Comparison of ENCODE assay signal across 21 cellular contexts in the genomic region with DNA sequence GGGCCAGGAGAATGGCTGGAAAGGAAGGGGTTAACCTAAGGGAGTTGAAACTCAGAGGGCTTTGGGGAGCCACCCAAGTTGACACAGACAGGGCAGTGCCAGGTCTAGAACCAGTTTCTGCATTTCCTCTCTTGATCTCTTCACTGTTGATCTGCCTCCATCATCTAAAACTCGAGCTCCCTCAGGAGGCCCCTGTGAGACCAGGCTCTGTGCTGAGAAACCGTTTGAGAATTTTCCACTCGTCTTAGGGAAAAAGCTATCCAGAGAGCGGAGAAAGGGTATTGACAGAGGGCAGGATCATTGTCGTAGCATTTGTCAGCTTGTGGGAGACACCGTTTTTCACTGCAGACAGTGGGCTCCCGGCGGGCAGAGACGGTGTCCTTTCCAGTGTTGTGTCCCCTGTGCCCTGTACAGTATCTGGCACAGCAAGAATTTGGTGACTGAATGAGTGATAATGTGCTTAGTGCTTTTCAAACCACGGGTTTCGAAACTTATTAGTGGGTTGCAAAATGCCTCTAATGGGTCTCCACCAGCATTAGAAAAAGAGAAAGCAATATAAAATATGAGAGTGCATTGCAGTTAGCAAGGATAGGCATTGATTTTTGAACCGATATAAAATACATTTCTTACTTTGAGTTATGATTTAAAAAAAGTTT. TPM values are rescaled to one million over a fixed set of nuclear protein-coding genes. Genes with fewer than 3 reads are reported as not detected.
DNase-seq lines count a peak whose midpoint lies in the region; ATAC-seq and TF ChIP-seq lines count a peak whose summit lies in the region.
"Had no signal": no experiment of that assay in that cellular context is flagged by ENCODE, and none has a peak within 500 bp of the region (broad histone marks: within the 10 kb centered on the region; RNA-seq: fewer than 3 reads in every experiment).

No MANE protein-coding gene starts in this region.

- H3K4me3 ChIP-seq in fibroblast of the aortic adventitia (ENCODE audit: low read depth, low read length) (no peak overlapping the region), left lung (no peak overlapping the region), neural progenitor cell (no peak overlapping the region), suprapubic skin (no peak overlapping the region)
- H3K4me3 ChIP-seq: BLaER1 had no signal

- H3K79me2 ChIP-seq in neural progenitor cell (ENCODE audit: low read depth) = no peaks in the 10 kb centered on the region

- H3K27ac Mint-ChIP-seq in neural progenitor cell = no peak overlapping the region
- H3K27ac Mint-ChIP-seq: CD8-positive, alpha-beta T cell had no signal

- no peak for TF ChIP-seq POLR2A in suprapubic skin (IDR thresholded peaks at IDR 0.05)

- no peaks in the 10 kb centered on the region for H3K9me3 ChIP-seq in left lung
- no peaks in the 10 kb centered on the region for H3K9me3 ChIP-seq in neural progenitor cell (ENCODE audit: low read depth)
- H3K9me3 ChIP-seq in suprapubic skin = no peaks in the 10 kb centered on the region
- H3K9me3 ChIP-seq: BLaER1 had no signal

- H3K9me3 Mint-ChIP-seq in neural progenitor cell = no peaks in the 10 kb centered on the region
- H3K9me3 Mint-ChIP-seq: CD8-positive, alpha-beta T cell had no signal

- H4K20me1 ChIP-seq in neural progenitor cell (ENCODE audit: low read depth) = no peaks in the 10 kb centered on the region
- H4K20me1 ChIP-seq: BLaER1 had no signal

- no peak overlapping the region for H2AFZ ChIP-seq in neural progenitor cell (replicated peaks)

- H3K27ac ChIP-seq in left lung = peak overlapping the region in 1 of 2 donors; percentile 24
- H3K27ac ChIP-seq in neural progenitor cell = no peak overlapping the region
- H3K27ac ChIP-seq in suprapubic skin = no peak overlapping the region
- H3K27ac ChIP-seq: BLaER1, KMS-11 had no signal

- TF ChIP-seq CTCF in fibroblast of the aortic adventitia (IDR thresholded peaks at IDR 0.05; ENCODE audit: insufficient read depth, low read length) = no peak
- no peak for TF ChIP-seq CTCF in left lung (IDR thresholded peaks at IDR 0.05)
- TF ChIP-seq CTCF in neural progenitor cell (IDR thresholded peaks at IDR 0.05) = no peak
- TF ChIP-seq CTCF in suprapubic skin (IDR thresholded peaks at IDR 0.05) = no peak

- H3K27me3 ChIP-seq in left lung (peaks cover 0 to 20% of the 10 kb centered on the region in 2 donors), neural progenitor cell (no peaks in the 10 kb centered on the region), suprapubic skin (peaks cover 31% of the 10 kb centered on the region)
- H3K27me3 ChIP-seq: BLaER1 had no signal

- no peak overlapping the region for H3K9ac ChIP-seq in neural progenitor cell
- H3K9ac ChIP-seq: BLaER1, KMS-11 had no signal

- H3K4me1 Mint-ChIP-seq in neural progenitor cell = peaks cover 9% of the 10 kb centered on the region

- peaks cover 8 to 19% of the 10 kb centered on the region in 2 donors for H3K4me1 ChIP-seq in left lung
- peaks cover 6% of the 10 kb centered on the region for H3K4me1 ChIP-seq in neural progenitor cell
- peaks cover 3% of the 10 kb centered on the region for H3K4me1 ChIP-seq in suprapubic skin
- H3K4me1 ChIP-seq: BLaER1 had no signal

- no peaks in the 10 kb centered on the region for H3K36me3 Mint-ChIP-seq in neural progenitor cell
- H3K36me3 Mint-ChIP-seq: CD8-positive, alpha-beta T cell had no signal

- ATAC-seq in Right ventricle myocardium superior (ENCODE audit: poor library complexity) = peak; percentile 38
- ATAC-seq in left cardiac atrium = no peak
- ATAC-seq in left lung = peak; percentile 26
- no peak for ATAC-seq in HG02852 (IDR thresholded peaks at IDR 0.05; ENCODE audit: unreplicated experiment)
- no peak for ATAC-seq in GM21423 (IDR thresholded peaks at IDR 0.05; ENCODE audit: unreplicated experiment)
- ATAC-seq: CD8-positive, alpha-beta T cell; Panc1 had no signal

- H3K36me3 ChIP-seq in left lung = no peaks in the 10 kb centered on the region
- no peaks in the 10 kb centered on the region for H3K36me3 ChIP-seq in neural progenitor cell
- no peaks in the 10 kb centered on the region for H3K36me3 ChIP-seq in suprapubic skin
- H3K36me3 ChIP-seq: BLaER1 had no signal

- no peaks in the 10 kb centered on the region for H3F3A ChIP-seq in neural progenitor cell (ENCODE audit: low read depth)

- H3K27me3 Mint-ChIP-seq in neural progenitor cell (ENCODE audit: insufficient read depth, low read depth) = peaks cover 9% of the 10 kb centered on the region

- no peak overlapping the region for H3K4me3 Mint-ChIP-seq in neural progenitor cell
- H3K4me3 Mint-ChIP-seq: CD8-positive, alpha-beta T cell had no signal

- TF ChIP-seq EP300 in suprapubic skin (IDR thresholded peaks at IDR 0.05) = no peak

- intact Hi-C loops in Right ventricle myocardium superior (cut with DNase I) (no loop called here), left cardiac atrium (cut with DNase I) (no loop called here), left lung (cut with DNase I) (no loop called here)

- DNase-seq in Right ventricle myocardium superior (no peak), left cardiac atrium (no peak), fibroblast of the aortic adventitia (ENCODE audit: low read depth) (peak; percentile 19), left lung (no peak), neural progenitor cell (ENCODE audit: low spot score) (no peak), suprapubic skin (ENCODE audit: low spot score in 2 of 2) (no peak)
- DNase-seq: CD8-positive, alpha-beta T cell; GF-D8; NCI-H1048; NCI-H1436 treated with DMSO at 0.1 percent for 48 hours; NCI-H2029 treated with DMSO at 0.1 percent for 48 hours; NCI-H510A treated with DMSO at 0.1 percent for 48 hours; SHP77 had no signal

- H3K4me2 ChIP-seq in neural progenitor cell = no peak overlapping the region
- H3K4me2 ChIP-seq: BLaER1, KMS-11 had no signal

- WGBS in suprapubic skin = 59% methylated on average over 12 of the region's 12 CpGs

RNA-seq across cellular contexts. Expression of a gene that starts 31.1 kb away (rescaled TPM):
- total RNA-seq in Right ventricle myocardium superior (not detected), left cardiac atrium (under 1 TPM; 0.18 to 0.60 TPM), fibroblast of the aortic adventitia (ENCODE audit: low replicate concordance) (not detected in 2 replicates), left lung (not detected), neural progenitor cell (ENCODE audit: low replicate concordance) (0.12 TPM in 1 of 2 replicates, not detected in the other), suprapubic skin (1 to 10 TPM in 1 of 4 donors, under 1 TPM in 1, not detected in 2; 0.72 to 4.2 TPM)
- total RNA-seq: A172; CD8-positive, alpha-beta T cell; H4; MCF 10A had no signal

RNA-seq across cellular contexts. Expression of a gene that starts 36.9 kb away (rescaled TPM):
- total RNA-seq in Right ventricle myocardium superior (not detected), left cardiac atrium (not detected), fibroblast of the aortic adventitia (ENCODE audit: low replicate concordance) (not detected in 2 replicates), left lung (not detected), neural progenitor cell (ENCODE audit: low replicate concordance) (not detected in 2 replicates), suprapubic skin (not detected)
- total RNA-seq: A172; CD8-positive, alpha-beta T cell; H4; MCF 10A had no signal

Comparison
In these comparisons a context has a peak if more than half of its experiments do, and no peak if none do; other contexts are left out.
1. ATAC-seq: peak in Right ventricle myocardium superior (single experiment) and left lung (single experiment); none in left cardiac atrium (0 of 2), HG02852 (single experiment) and GM21423 (single experiment).